In genomic region chr4:141636771-141637460, GRCh38 we compare ENCODE assay signal across 9 cellular contexts. TPM values are rescaled to one million over a fixed set of nuclear protein-coding genes. Genes with fewer than 3 reads are reported as not detected.
DNase-seq lines count a peak whose midpoint lies in the region; ATAC-seq, FAIRE-seq and TF ChIP-seq lines count a peak whose summit lies in the region.
"Had no signal": no experiment of that assay in that cellular context is flagged by ENCODE, and none has a peak within 500 bp of the region (broad histone marks: within the 10 kb centered on the region; RNA-seq: fewer than 3 reads in every experiment).

No MANE protein-coding gene starts in this region.

- POLR2A ChIA-PET in BJ (lab: Charles Lee): interaction anchor here (0.6 to 1.1 kb wide), 3 partner anchors 166 to 308 kb away, joined by 3 to 9 read pairs (median 5); no protein-coding TSS in a partner anchor

- H3K27me3 ChIP-seq in BJ (ENCODE audit: control insufficient read depth, insufficient read depth, low read length): no peaks in the 10 kb centered on the region
- H3K27me3 ChIP-seq in small intestine (ENCODE audit: control insufficient read depth in 2 of 2, insufficient read depth in 2 of 2, low read length in 2 of 2): no peaks in the 10 kb centered on the region

- H3K27ac ChIP-seq in small intestine (ENCODE audit: low read depth in 1 of 2, low read length in 1 of 2): peak overlapping the region; percentile 79 to 80

- CTCF ChIA-PET in BJ (lab: Yijun Ruan, JAX): interaction anchor here (0.6 to 1.1 kb wide), 6 partner anchors 10 to 290 kb away, joined by 3 to 4 read pairs (median 3); no protein-coding TSS in a partner anchor

- H3K36me3 ChIP-seq in BJ (ENCODE audit: control insufficient read depth, insufficient read depth, low read length) (no peaks in the 10 kb centered on the region), small intestine (ENCODE audit: control insufficient read depth in 2 of 2, insufficient read depth in 2 of 2, low read length in 2 of 2) (no peaks in the 10 kb centered on the region)

- peaks cover 0 to 2% of the 10 kb centered on the region in 2 donors for H3K4me1 ChIP-seq in small intestine (ENCODE audit: control insufficient read depth in 2 of 2, insufficient read depth in 1 of 2, low read depth in 1 of 2, low read length in 1 of 2)

- no peak for FAIRE-seq in small intestine (lab: Jason Lieb, UNC)
- FAIRE-seq: TTC549 had no signal

- in situ Hi-C loops in astrocyte of the spinal cord (cut with HindIII; ENCODE audit: low sequenced_read_pairs): no loop called here

- no peak for TF ChIP-seq CTCF in BJ (IDR thresholded peaks at IDR 0.05; ENCODE audit: insufficient read depth, low read depth, low read length)
- no peak for TF ChIP-seq CTCF in astrocyte of the spinal cord (IDR thresholded peaks at IDR 0.05; ENCODE audit: low read depth, low read length)

- H3K4me3 ChIP-seq in BJ (ENCODE audit: low read depth, low read length): peak overlapping the region; percentile 74
- peak overlapping the region; percentile 84 for H3K4me3 ChIP-seq in astrocyte of the spinal cord (ENCODE audit: low read depth, low read length)
- H3K4me3 ChIP-seq in small intestine (ENCODE audit: low read depth in 1 of 2, low read length in 2 of 2): peak overlapping the region; percentile 76 to 80

- H3K9me3 ChIP-seq in small intestine (ENCODE audit: control insufficient read depth, low read depth): no peaks in the 10 kb centered on the region

- peak; percentile 48 for ATAC-seq in GM18861 (IDR thresholded peaks at IDR 0.05; ENCODE audit: unreplicated experiment)
- ATAC-seq in HG02943 (IDR thresholded peaks at IDR 0.05; ENCODE audit: low read depth, unreplicated experiment): peak; percentile 47

- 1 to 4% (median 3%) methylated on average over 40 to 41 of the region's 41 CpGs for WGBS in small intestine, 3 donors

- DNase-seq in BJ (ENCODE audit: low read depth) (no peak), OCI-M1 (lab: John Stamatoyannopoulos, UW) (peak; percentile 83), astrocyte of the spinal cord (ENCODE audit: low read depth, low spot score) (peak; percentile 67), iPS-NIHi7 (ENCODE audit: extremely low spot score) (peak; percentile 58), small intestine (peak; percentile 63), GF-D8 (lab: John Stamatoyannopoulos, UW) (no peak)

RNA-seq across cellular contexts. Expression of gene IL15, which starts 0.5 kb away (rescaled TPM):
- polyA plus RNA-seq in BJ (2011; rRNA removed) (5.5 and 7.3 TPM in 2 replicates), small intestine (10 to 100 TPM in 2 of 3 donors, 1 to 10 TPM in 1; 4.1 to 16.3 (median 13.2) TPM)
- polyA minus RNA-seq in BJ (2011; rRNA and poly(A)+ RNA removed): 5.5 and 5.6 TPM in 2 replicates

Comparison
In these comparisons a context has a peak if more than half of its experiments do, and no peak if none do; other contexts are left out.
1. DNase-seq: peak in OCI-M1 (single experiment), astrocyte of the spinal cord (single experiment), iPS-NIHi7 (single experiment) and small intestine (single experiment); none in BJ (single experiment) and GF-D8 (single experiment).
2. Peak in every context shown above with its lines, with median percentiles within 50 percentile points of each other: H3K4me3 ChIP-seq.